Comparison of ENCODE assay signal across 1 cellular context in genomic region chr3:191369081-191370010, GRCh38.
A peak's percentile ranks its signal among the peaks of the same experiment; 100 is the strongest.
TF ChIP-seq lines count a peak whose summit lies in the region.

No MANE protein-coding gene starts in this region.

TF ChIP-seq in H1, 55 proteins besides CTCF, POLR2A, EP300 and RAD21:
- TF ChIP-seq CHD7 (IDR thresholded peaks at IDR 0.05; ENCODE audit: insufficient replicate concordance, low read length) (peak; percentile 27), KDM4A (IDR thresholded peaks at IDR 0.05; ENCODE audit: low read depth, low read length, severe bottlenecking) (no peak), CEBPB (IDR thresholded peaks at IDR 0.05; ENCODE audit: low read depth, low read length) (peak; percentile 61; the same call in 1 of the 2 replicates)
